Comparison of ENCODE assay signal across 7 cellular contexts in the genomic region with DNA sequence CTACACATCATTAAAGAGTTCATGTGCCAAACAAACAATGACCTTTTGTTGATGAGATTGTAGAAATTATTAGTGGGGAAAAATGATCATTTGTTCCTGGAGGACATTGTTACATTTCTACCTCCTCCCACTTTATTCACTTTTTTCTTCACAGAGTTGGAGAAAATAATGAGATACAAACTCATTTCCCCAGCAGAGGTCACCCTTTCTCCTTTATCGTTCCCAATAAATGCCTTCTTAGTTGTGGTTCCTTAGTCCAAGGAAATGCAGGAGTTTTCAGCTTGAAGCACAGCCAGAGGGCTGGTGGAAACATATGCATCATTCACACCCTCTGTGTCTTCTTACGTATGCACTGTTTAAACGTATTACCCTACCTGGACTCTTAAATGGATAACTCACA.
A peak's percentile ranks its signal among the peaks of the same experiment; 100 is the strongest.
DNase-seq lines count a peak whose midpoint lies in the region; ATAC-seq and TF ChIP-seq lines count a peak whose summit lies in the region.

No MANE protein-coding gene starts in this region.

- H3K4me3 ChIP-seq in GM06990 (replicated peaks; ENCODE audit: low read depth, low read length) (no peak overlapping the region), foreskin fibroblast (ENCODE audit: low read depth in 1 of 2, low read length in 2 of 2) (no peak overlapping the region), psoas muscle (no peak overlapping the region)

- H3K36me3 ChIP-seq in GM06990 (ENCODE audit: control insufficient read depth, insufficient read depth, low read length) (no peaks in the 10 kb centered on the region), psoas muscle (ENCODE audit: insufficient read depth in 1 of 2, low read depth in 1 of 2) (no peaks in the 10 kb centered on the region)

- H3K9me3 ChIP-seq in psoas muscle: no peaks in the 10 kb centered on the region

- no peak overlapping the region for H3K27ac ChIP-seq in psoas muscle

- intact Hi-C loops in psoas muscle (cut with DNase I): loop anchor here in 1 of 2 donors (5.0 kb wide), 1 partner anchor 96 kb away; no protein-coding TSS in a partner anchor

- TF ChIP-seq CTCF in GM06990 (IDR thresholded peaks at IDR 0.05; ENCODE audit: insufficient read depth, low read length, poor library complexity, severe bottlenecking) (peak; percentile 40), foreskin fibroblast (IDR thresholded peaks at IDR 0.05; ENCODE audit: low read depth, low read length) (peak; percentile 43), psoas muscle (IDR thresholded peaks at IDR 0.05) (peak; percentile 56)

- H3K27me3 ChIP-seq in GM06990 (replicated peaks; ENCODE audit: control insufficient read depth, insufficient read depth, low read length): no peaks in the 10 kb centered on the region
- no peaks in the 10 kb centered on the region for H3K27me3 ChIP-seq in psoas muscle (ENCODE audit: insufficient read depth in 3 of 3, low read length in 2 of 3)

- no peak for DNase-seq in GM06990 (ENCODE audit: extremely low read depth, insufficient read length)
- peak; percentile 52 to 84 (median 52) for DNase-seq in NCI-H1417 (lab: John Stamatoyannopoulos, UW)
- DNase-seq in SKM-1 treated with dmso at 0.1 percent for 144 hours (lab: John Stamatoyannopoulos, UW; ENCODE audit: unreplicated experiment): peak; percentile 61
- peak; percentile 32 to 79 for DNase-seq in foreskin fibroblast
- DNase-seq in psoas muscle: no peak
- no peak for DNase-seq in stimulated activated CD4-positive, alpha-beta T cell treated with anti-CD3 and anti-CD28 coated beads, Interleukin-12 subunit alpha, Interleukin-12 subunit beta, amount 100 ng/mL, for 4 hours

- 17 to 21% (median 20%) methylated on average over 3 of the region's 3 CpGs for WGBS in psoas muscle, 3 donors

- no peaks in the 10 kb centered on the region for H3K4me1 ChIP-seq in psoas muscle

- peak in 3 of 4 donors; percentile 50 to 67 (median 52) for ATAC-seq in psoas muscle
- ATAC-seq in GM21786 (IDR thresholded peaks at IDR 0.05; ENCODE audit: unreplicated experiment): no peak

Comparison
In these comparisons a context has a peak if more than half of its experiments do, and no peak if none do; other contexts are left out.
1. DNase-seq: peak in NCI-H1417 (3 of 3), SKM-1 treated with dmso at 0.1 percent for 144 hours (single experiment) and foreskin fibroblast (2 of 2); none in GM06990 (single experiment), psoas muscle (0 of 2) and stimulated activated CD4-positive, alpha-beta T cell treated with anti-CD3 and anti-CD28 coated beads, Interleukin-12 subunit alpha, Interleukin-12 subunit beta, amount 100 ng/mL, for 4 hours (single experiment).
2. Peak in every context shown above with its lines, with median percentiles within 50 percentile points of each other: CTCF ChIP-seq.